19 cellular contexts compared by ENCODE assay signal in the genomic region with DNA sequence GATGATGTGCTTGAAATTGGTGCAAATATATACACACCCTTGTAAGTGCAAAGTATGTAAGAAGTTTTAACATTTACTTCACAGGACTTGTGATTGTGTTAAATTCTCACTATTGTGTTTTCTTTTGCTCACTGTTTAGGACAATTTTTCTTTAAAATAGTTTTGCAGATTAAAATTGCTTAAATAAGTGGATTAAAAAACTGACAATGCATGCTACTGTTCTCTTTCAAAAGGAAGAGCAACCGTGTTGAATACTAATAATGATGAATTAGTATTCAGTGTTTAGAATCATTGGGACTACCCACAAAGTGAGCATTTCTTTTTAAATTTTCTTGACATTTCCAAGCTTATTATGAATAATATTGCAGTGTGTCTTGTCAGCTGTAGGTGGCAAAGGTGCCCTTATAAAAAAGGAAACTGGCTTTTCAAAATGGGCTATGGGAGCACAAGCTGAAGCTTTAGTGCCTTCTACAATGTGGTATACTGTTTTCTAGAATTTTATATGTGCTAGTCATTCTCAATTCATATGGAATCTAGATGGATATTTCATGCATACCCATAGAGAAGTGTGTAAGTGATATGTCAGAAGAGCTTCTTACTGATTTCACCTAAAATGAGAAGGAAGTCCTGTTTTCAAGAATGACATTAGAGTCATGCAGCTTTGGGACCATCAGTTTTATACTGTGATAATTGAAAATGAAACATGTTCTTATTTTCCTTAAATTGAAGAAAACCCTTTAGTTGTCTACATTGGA. TPM values are rescaled to one million over a fixed set of nuclear protein-coding genes. Genes with fewer than 3 reads are reported as not detected.
DNase-seq lines count a peak whose midpoint lies in the region; ATAC-seq lines count a peak whose summit lies in the region.
"Had no signal": no experiment of that assay in that cellular context is flagged by ENCODE, and none has a peak within 500 bp of the region (broad histone marks: within the 10 kb centered on the region; RNA-seq: fewer than 3 reads in every experiment).

No MANE protein-coding gene starts in this region.

- peaks cover 29% of the 10 kb centered on the region for H3K4me1 Mint-ChIP-seq in activated T-cell treated with anti-CD3 and anti-CD28 coated beads, Interleukin-2, amount 50 U/mL, for 24 hours (ENCODE audit: low read depth)
- H3K4me1 Mint-ChIP-seq in T-helper 2 cell treated with Interferon-gamma antibody and Interleukin-4, amounts not matched to agents 5 μg/mL and 100 μg/mL, for 36 hours (ENCODE audit: low read depth), result peaks cover 6% of the 10 kb centered on the region
- H3K4me1 Mint-ChIP-seq: GM23338 had no signal

- no peak for ATAC-seq in HG03039 (IDR thresholded peaks at IDR 0.05; ENCODE audit: unreplicated experiment)
- ATAC-seq: GM23338, HCT116 had no signal

- H3K27me3 ChIP-seq in layer of hippocampus (ENCODE audit: control insufficient read depth, insufficient read depth, low read length), result no peaks in the 10 kb centered on the region

- no peaks in the 10 kb centered on the region for H3K9me3 Mint-ChIP-seq in activated T-cell treated with anti-CD3 and anti-CD28 coated beads, Interleukin-2, amount 50 U/mL, for 24 hours
- H3K9me3 Mint-ChIP-seq in T-helper 2 cell treated with Interferon-gamma antibody and Interleukin-4, amounts not matched to agents 5 μg/mL and 100 μg/mL, for 36 hours, result no peaks in the 10 kb centered on the region
- H3K9me3 Mint-ChIP-seq: CD4-positive, alpha-beta T cell; GM23338 had no signal

- H3K27ac ChIP-seq in angular gyrus (ENCODE audit: low read depth, low read length), result peak overlapping the region; percentile 82
- peak overlapping the region; percentile 59 for H3K27ac ChIP-seq in layer of hippocampus (ENCODE audit: low read depth, low read length)
- peak overlapping the region; percentile 67 for H3K27ac ChIP-seq in temporal lobe (ENCODE audit: low read depth, low read length)
- H3K27ac ChIP-seq: KMS-11 had no signal

- peak overlapping the region; percentile 64 for H3K27ac Mint-ChIP-seq in activated T-cell treated with anti-CD3 and anti-CD28 coated beads, Interleukin-2, amount 50 U/mL, for 24 hours
- no peak overlapping the region for H3K27ac Mint-ChIP-seq in T-helper 2 cell treated with Interferon-gamma antibody and Interleukin-4, amounts not matched to agents 5 μg/mL and 100 μg/mL, for 36 hours
- H3K27ac Mint-ChIP-seq: CD4-positive, alpha-beta T cell; GM23338 had no signal

- no peak for DNase-seq in activated T-cell treated with anti-CD3 and anti-CD28 coated beads, Interleukin-2, amount 50 U/mL, for 24 hours
- no peak for DNase-seq in activated T-cell treated with anti-CD3 and anti-CD28 coated beads, Interleukin-2, amount 50 U/mL, for 1 hour
- no peak for DNase-seq in T-helper 2 cell treated with Interferon-gamma antibody and Interleukin-4, amounts not matched to agents 5 μg/mL and 100 μg/mL, for 36 hours (ENCODE audit: low spot score)
- DNase-seq in retina, result no peak
- DNase-seq: Calu3; CD4-positive, alpha-beta T cell; NCI-H1417; NCI-H187; NCI-H2107; NCI-H2227 treated with DMSO at 0.1 percent for 48 hours; NCI-H524; NCI-H82 had no signal

- no peak overlapping the region for H3K4me3 Mint-ChIP-seq in activated T-cell treated with anti-CD3 and anti-CD28 coated beads, Interleukin-2, amount 50 U/mL, for 24 hours
- no peak overlapping the region for H3K4me3 Mint-ChIP-seq in T-helper 2 cell treated with Interferon-gamma antibody and Interleukin-4, amounts not matched to agents 5 μg/mL and 100 μg/mL, for 36 hours
- H3K4me3 Mint-ChIP-seq: CD4-positive, alpha-beta T cell; GM23338 had no signal

- H3K36me3 Mint-ChIP-seq in activated T-cell treated with anti-CD3 and anti-CD28 coated beads, Interleukin-2, amount 50 U/mL, for 24 hours (ENCODE audit: low read depth), result peaks cover 82% of the 10 kb centered on the region
- peaks cover 55% of the 10 kb centered on the region for H3K36me3 Mint-ChIP-seq in T-helper 2 cell treated with Interferon-gamma antibody and Interleukin-4, amounts not matched to agents 5 μg/mL and 100 μg/mL, for 36 hours (ENCODE audit: low read depth)

- no peaks in the 10 kb centered on the region for H3K27me3 Mint-ChIP-seq in activated T-cell treated with anti-CD3 and anti-CD28 coated beads, Interleukin-2, amount 50 U/mL, for 24 hours
- no peaks in the 10 kb centered on the region for H3K27me3 Mint-ChIP-seq in T-helper 2 cell treated with Interferon-gamma antibody and Interleukin-4, amounts not matched to agents 5 μg/mL and 100 μg/mL, for 36 hours (ENCODE audit: low read depth)
- H3K27me3 Mint-ChIP-seq: CD4-positive, alpha-beta T cell had no signal

RNA-seq across cellular contexts. Expression of a gene that starts 35.4 kb away (rescaled TPM):
- total RNA-seq in temporal lobe, result 61.0 TPM
